ENCODE assay signal across 1 cellular context in the genomic region with DNA sequence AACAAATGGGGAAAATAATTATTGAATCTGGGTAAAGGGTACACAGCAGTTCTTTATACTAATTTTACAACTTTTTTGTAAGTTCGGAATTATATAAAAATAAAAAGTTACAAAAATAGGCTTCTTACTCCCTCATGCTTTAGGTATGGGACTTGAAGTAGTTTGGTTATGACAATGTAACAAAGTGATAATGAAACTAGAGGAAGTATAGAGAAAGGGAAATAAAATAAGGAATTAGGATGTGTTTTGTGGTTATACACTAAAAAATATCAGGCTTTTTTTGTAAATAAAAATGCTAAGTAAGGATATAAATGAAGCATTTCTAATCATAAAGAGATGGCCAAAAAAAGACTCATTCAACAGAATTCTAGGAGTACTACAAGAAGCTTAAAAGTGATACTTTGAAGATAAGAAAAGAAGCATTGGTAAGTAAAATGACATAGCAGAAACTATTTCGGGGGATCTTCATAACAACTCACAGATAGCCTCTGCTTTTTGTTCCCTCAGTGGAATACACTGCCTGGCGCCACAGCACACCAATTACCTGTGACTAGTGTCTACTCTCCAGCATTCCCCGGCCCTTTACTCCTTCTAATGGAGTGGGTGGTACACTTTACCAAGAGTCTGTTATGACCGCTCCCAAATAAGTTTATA.
TF ChIP-seq lines count a peak whose summit lies in the region.

No MANE protein-coding gene starts in this region.

TF ChIP-seq in SK-N-SH, 30 proteins besides CTCF, POLR2A, EP300 and RAD21 (continued from another document):
- TF ChIP-seq, protein P1, sequence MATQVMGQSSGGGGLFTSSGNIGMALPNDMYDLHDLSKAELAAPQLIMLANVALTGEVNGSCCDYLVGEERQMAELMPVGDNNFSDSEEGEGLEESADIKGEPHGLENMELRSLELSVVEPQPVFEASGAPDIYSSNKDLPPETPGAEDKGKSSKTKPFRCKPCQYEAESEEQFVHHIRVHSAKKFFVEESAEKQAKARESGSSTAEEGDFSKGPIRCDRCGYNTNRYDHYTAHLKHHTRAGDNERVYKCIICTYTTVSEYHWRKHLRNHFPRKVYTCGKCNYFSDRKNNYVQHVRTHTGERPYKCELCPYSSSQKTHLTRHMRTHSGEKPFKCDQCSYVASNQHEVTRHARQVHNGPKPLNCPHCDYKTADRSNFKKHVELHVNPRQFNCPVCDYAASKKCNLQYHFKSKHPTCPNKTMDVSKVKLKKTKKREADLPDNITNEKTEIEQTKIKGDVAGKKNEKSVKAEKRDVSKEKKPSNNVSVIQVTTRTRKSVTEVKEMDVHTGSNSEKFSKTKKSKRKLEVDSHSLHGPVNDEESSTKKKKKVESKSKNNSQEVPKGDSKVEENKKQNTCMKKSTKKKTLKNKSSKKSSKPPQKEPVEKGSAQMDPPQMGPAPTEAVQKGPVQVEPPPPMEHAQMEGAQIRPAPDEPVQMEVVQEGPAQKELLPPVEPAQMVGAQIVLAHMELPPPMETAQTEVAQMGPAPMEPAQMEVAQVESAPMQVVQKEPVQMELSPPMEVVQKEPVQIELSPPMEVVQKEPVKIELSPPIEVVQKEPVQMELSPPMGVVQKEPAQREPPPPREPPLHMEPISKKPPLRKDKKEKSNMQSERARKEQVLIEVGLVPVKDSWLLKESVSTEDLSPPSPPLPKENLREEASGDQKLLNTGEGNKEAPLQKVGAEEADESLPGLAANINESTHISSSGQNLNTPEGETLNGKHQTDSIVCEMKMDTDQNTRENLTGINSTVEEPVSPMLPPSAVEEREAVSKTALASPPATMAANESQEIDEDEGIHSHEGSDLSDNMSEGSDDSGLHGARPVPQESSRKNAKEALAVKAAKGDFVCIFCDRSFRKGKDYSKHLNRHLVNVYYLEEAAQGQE (IDR thresholded peaks at IDR 0.05; ENCODE audit: low read depth, low read length): no peak
- TF ChIP-seq SIN3A (IDR thresholded peaks at IDR 0.05; ENCODE audit: borderline replicate concordance, low read depth, low read length) (no peak), EZH2phosphoT487 (IDR thresholded peaks at IDR 0.05; ENCODE audit: borderline replicate concordance, low read depth) (no peak), GABPA (IDR thresholded peaks at IDR 0.05; ENCODE audit: low read depth) (no peak), FOXM1 (IDR thresholded peaks at IDR 0.05; ENCODE audit: low read depth) (no peak)
